Comparison of ENCODE assay signal across 8 cellular contexts in genomic region chr14:89304972-89305703, GRCh38.
DNase-seq lines count a peak whose midpoint lies in the region; ATAC-seq, FAIRE-seq and TF ChIP-seq lines count a peak whose summit lies in the region.

No MANE protein-coding gene starts in this region.

- peak overlapping the region; percentile 90 for H3K27ac ChIP-seq in astrocyte (ENCODE audit: low read depth, low read length)
- peak overlapping the region; percentile 84 to 94 for H3K27ac ChIP-seq in left lung

- H3K36me3 Mint-ChIP-seq in astrocyte (ENCODE audit: low read depth, unreplicated experiment), result peaks cover 11% of the 10 kb centered on the region
- H3K36me3 Mint-ChIP-seq in type B pancreatic cell, result peaks cover 25% of the 10 kb centered on the region

- H3K27me3 Mint-ChIP-seq in astrocyte (ENCODE audit: low read depth, unreplicated experiment), result no peaks in the 10 kb centered on the region
- H3K27me3 Mint-ChIP-seq in type B pancreatic cell, result no peaks in the 10 kb centered on the region

- H3K4me3 Mint-ChIP-seq in astrocyte (ENCODE audit: unreplicated experiment) (no peak overlapping the region), type B pancreatic cell (peak overlapping the region; percentile 11)

- H3K9me3 Mint-ChIP-seq in astrocyte (ENCODE audit: unreplicated experiment) (peaks cover 3% of the 10 kb centered on the region), type B pancreatic cell (peaks cover 4% of the 10 kb centered on the region)

- ATAC-seq in GM21529 (IDR thresholded peaks at IDR 0.05; ENCODE audit: unreplicated experiment) (peak; percentile 50), left lung (peak; percentile 57)

- FAIRE-seq in astrocyte (lab: Jason Lieb, UNC), result no peak

- peaks cover 24% of the 10 kb centered on the region for H4K20me1 ChIP-seq in astrocyte (ENCODE audit: insufficient read depth, low read length)

- H3K4me1 Mint-ChIP-seq in astrocyte (ENCODE audit: low read depth, unreplicated experiment) (peaks cover 43% of the 10 kb centered on the region), type B pancreatic cell (ENCODE audit: unreplicated experiment) (peaks cover 42% of the 10 kb centered on the region)

- H2AFZ ChIP-seq in astrocyte (ENCODE audit: low read depth, low read length), result no peak overlapping the region

- no peaks in the 10 kb centered on the region for H3K27me3 ChIP-seq in astrocyte (ENCODE audit: insufficient read depth, low read length)
- no peaks in the 10 kb centered on the region for H3K27me3 ChIP-seq in left lung

- TF ChIP-seq CTCF in GM13976 (IDR thresholded peaks at IDR 0.05; ENCODE audit: borderline replicate concordance, control extremely low read depth, extremely low read depth, insufficient read depth, missing control alignments) (no peak), astrocyte (IDR thresholded peaks at IDR 0.05; ENCODE audit: insufficient read depth, low read depth, low read length) (no peak), left lung (IDR thresholded peaks at IDR 0.05) (no peak), type B pancreatic cell (conservative IDR thresholded peaks at IDR 0.05) (no peak)

- H3K4me3 ChIP-seq in astrocyte (ENCODE audit: insufficient read depth, low read depth, low read length), result no peak overlapping the region
- no peak overlapping the region for H3K4me3 ChIP-seq in left lung

- H3K9ac ChIP-seq in astrocyte (ENCODE audit: low read length), result peak overlapping the region; percentile 78

- H3K9me3 ChIP-seq in astrocyte (ENCODE audit: insufficient read depth, low read depth, low read length), result no peaks in the 10 kb centered on the region
- no peaks in the 10 kb centered on the region for H3K9me3 ChIP-seq in left lung

- peak overlapping the region; percentile 84 for H3K4me2 ChIP-seq in astrocyte (ENCODE audit: low read length)

- H3K79me2 ChIP-seq in astrocyte (ENCODE audit: insufficient read depth, low read length), result peaks cover 43% of the 10 kb centered on the region

- DNase-seq in GM13976 (ENCODE audit: low spot score), result peak; percentile 64
- DNase-seq in Kasumi-1 (lab: John Stamatoyannopoulos, UW), result peak; percentile 21 to 23
- DNase-seq in astrocyte (ENCODE audit: low read depth), result peak; percentile 81
- DNase-seq in left lung, result peak in 1 of 2 donors; percentile 53
- no peak for DNase-seq in type B pancreatic cell (ENCODE audit: extremely low spot score, unreplicated experiment)
- DNase-seq in A172 (ENCODE audit: low spot score), result no peak
- DNase-seq in activated CD4-positive, CD25-positive, alpha-beta regulatory T cell (lab: John Stamatoyannopoulos, UW), result no peak

- H3K4me1 ChIP-seq in astrocyte (ENCODE audit: insufficient read depth, low read length) (peaks cover 39% of the 10 kb centered on the region), left lung (peaks cover 32 to 49% of the 10 kb centered on the region in 2 donors)

- intact Hi-C loops in left lung (cut with DNase I), result loop anchor here in 1 of 2 donors (10.0 kb wide), 1 partner anchor 110 kb away; the partner anchor contains the start of gene FOXN3

- H3K27ac Mint-ChIP-seq in astrocyte (ENCODE audit: unreplicated experiment) (peak overlapping the region; percentile 73), type B pancreatic cell (peak overlapping the region; percentile 45)

- in situ Hi-C loops in GM13976 (cut with MboI; ENCODE audit: low sequenced_read_pairs, unreplicated experiment), result no loop called here

- H3K36me3 ChIP-seq in astrocyte (ENCODE audit: insufficient read depth, low read length) (no peaks in the 10 kb centered on the region), left lung (no peaks in the 10 kb centered on the region)

Comparison
In these comparisons a context has a peak if more than half of its experiments do, and no peak if none do; other contexts are left out.
1. DNase-seq: peak in GM13976 (single experiment), Kasumi-1 (2 of 2) and astrocyte (single experiment); none in type B pancreatic cell (single experiment), A172 (single experiment) and activated CD4-positive, CD25-positive, alpha-beta regulatory T cell (0 of 4).